ENCODE assay signal across 8 cellular contexts in genomic region chr17:12545877-12546513, GRCh38.
DNase-seq lines count a peak whose midpoint lies in the region; ATAC-seq and TF ChIP-seq lines count a peak whose summit lies in the region.

No MANE protein-coding gene starts in this region.

- TF ChIP-seq RAD21 in neural cell (conservative IDR thresholded peaks at IDR 0.05) = no peak

- H3K4me3 ChIP-seq in esophagus squamous epithelium (no peak overlapping the region), neural cell (ENCODE audit: low read length) (no peak overlapping the region)

- H3K4me2 ChIP-seq in neural cell (ENCODE audit: low read length) = no peak overlapping the region

- DNase-seq in AG08396 (ENCODE audit: low spot score) (peak; percentile 65), GM13976 (ENCODE audit: low spot score) (peak; percentile 53), RPMI7951 (ENCODE audit: low read depth) (peak; percentile 48), esophagus squamous epithelium (lab: John Stamatoyannopoulos, UW) (no peak), activated gamma-delta T cell (lab: John Stamatoyannopoulos, UW) (no peak)

- H3K27me3 ChIP-seq in esophagus squamous epithelium (no peaks in the 10 kb centered on the region), neural cell (ENCODE audit: insufficient read depth, low read depth, low read length) (no peaks in the 10 kb centered on the region)

- no peaks in the 10 kb centered on the region for H3K9me2 ChIP-seq in neural cell (ENCODE audit: insufficient read depth, low read length)

- ATAC-seq in HG03460 (IDR thresholded peaks at IDR 0.05; ENCODE audit: unreplicated experiment) (peak; percentile 67), HG02852 (IDR thresholded peaks at IDR 0.05; ENCODE audit: unreplicated experiment) (no peak)

- WGBS in esophagus squamous epithelium, 2 donors = 34 to 38% methylated on average over 8 to 9 of the region's 9 CpGs

- H3K36me3 ChIP-seq in esophagus squamous epithelium (no peaks in the 10 kb centered on the region), neural cell (ENCODE audit: insufficient read depth, low read length) (no peaks in the 10 kb centered on the region)

- no peak overlapping the region for H3K9ac ChIP-seq in neural cell (ENCODE audit: low read length)

- TF ChIP-seq POLR2A in esophagus squamous epithelium (IDR thresholded peaks at IDR 0.05) = no peak

- H3K4me1 ChIP-seq in esophagus squamous epithelium = no peaks in the 10 kb centered on the region

- intact Hi-C loops in esophagus squamous epithelium (cut with DNase I) = no loop called here

- TF ChIP-seq CTCF in GM13976 (IDR thresholded peaks at IDR 0.05; ENCODE audit: borderline replicate concordance, control extremely low read depth, extremely low read depth, insufficient read depth, missing control alignments) (peak; percentile 76), esophagus squamous epithelium (IDR thresholded peaks at IDR 0.05) (peak in 5 of 6 experiments; percentile 31 to 56 (median 49)), neural cell (IDR thresholded peaks at IDR 0.05; ENCODE audit: poor library complexity, severe bottlenecking) (peak; percentile 49)

- TF ChIP-seq EP300 in neural cell (conservative IDR thresholded peaks at IDR 0.05; ENCODE audit: poor library complexity, severe bottlenecking) = no peak

- no peak overlapping the region for H2AFZ ChIP-seq in neural cell (ENCODE audit: low read depth, low read length)

- no peaks in the 10 kb centered on the region for H4K20me1 ChIP-seq in neural cell (ENCODE audit: insufficient read depth)

- H3K27ac ChIP-seq in esophagus squamous epithelium = no peak overlapping the region
- no peak overlapping the region for H3K27ac ChIP-seq in neural cell (ENCODE audit: low read length)

- H3K79me2 ChIP-seq in neural cell (replicated peaks; ENCODE audit: insufficient read depth, low read length) = no peaks in the 10 kb centered on the region

- in situ Hi-C loops in GM13976 (cut with MboI; ENCODE audit: low sequenced_read_pairs, unreplicated experiment) = loop anchor here (10.0 kb wide), 1 partner anchor 51 kb away; no protein-coding TSS in a partner anchor

- no peaks in the 10 kb centered on the region for H3F3A ChIP-seq in neural cell (ENCODE audit: insufficient read depth, low read length, poor library complexity, severe bottlenecking)

- H3K9me3 ChIP-seq in esophagus squamous epithelium (no peaks in the 10 kb centered on the region), neural cell (ENCODE audit: low read length) (no peaks in the 10 kb centered on the region)

TF ChIP-seq in neural cell, 6 proteins besides CTCF, POLR2A, EP300 and RAD21:
- TF ChIP-seq POLR2AphosphoS5 (IDR thresholded peaks at IDR 0.05) = no peak
- TF ChIP-seq TAF1 (IDR thresholded peaks at IDR 0.05; ENCODE audit: low read depth) = no peak
- no peak for TF ChIP-seq SMC3 (conservative IDR thresholded peaks at IDR 0.05; ENCODE audit: poor library complexity)
- no peak for TF ChIP-seq EZH2 (IDR thresholded peaks at IDR 0.05; ENCODE audit: borderline replicate concordance, insufficient read depth, low read length, poor library complexity, severe bottlenecking)
- TF ChIP-seq MXI1 (conservative IDR thresholded peaks at IDR 0.05; ENCODE audit: poor library complexity, severe bottlenecking) = no peak
- TF ChIP-seq REST (IDR thresholded peaks at IDR 0.05; ENCODE audit: borderline replicate concordance) = no peak

Comparison
In these comparisons a context has a peak if more than half of its experiments do, and no peak if none do; other contexts are left out.
1. DNase-seq: peak in AG08396 (single experiment), GM13976 (single experiment) and RPMI7951 (single experiment); none in esophagus squamous epithelium (single experiment) and activated gamma-delta T cell (single experiment).
2. Peak in every context shown above with its lines, with median percentiles within 50 percentile points of each other: CTCF ChIP-seq.